In the genomic region with DNA sequence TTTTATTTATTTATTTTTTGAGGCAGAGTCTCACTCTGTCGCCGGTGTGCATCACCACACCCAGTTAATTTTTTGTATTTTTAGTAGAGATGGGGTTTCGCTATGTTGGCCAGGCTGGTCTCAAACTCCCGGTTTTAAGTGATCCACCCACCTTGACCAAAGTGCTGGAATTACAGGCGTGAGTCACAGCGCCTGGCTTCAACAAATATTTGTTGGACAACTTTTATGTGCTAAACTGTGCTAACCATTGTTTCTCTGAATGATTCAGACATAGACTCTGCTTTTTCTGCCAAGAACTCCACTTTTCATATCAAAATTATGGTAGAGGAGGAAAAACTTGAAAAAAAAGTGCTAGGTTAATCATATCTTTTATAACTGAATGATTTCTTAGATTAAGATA, we compare ENCODE assay signal across 1 cellular context.
TF ChIP-seq lines count a peak whose summit lies in the region.

No MANE protein-coding gene starts in this region.

TF ChIP-seq in HepG2, 621 proteins besides CTCF, POLR2A, EP300 and RAD21 (continued from another document and continues in another):
- TF ChIP-seq, protein P1, sequence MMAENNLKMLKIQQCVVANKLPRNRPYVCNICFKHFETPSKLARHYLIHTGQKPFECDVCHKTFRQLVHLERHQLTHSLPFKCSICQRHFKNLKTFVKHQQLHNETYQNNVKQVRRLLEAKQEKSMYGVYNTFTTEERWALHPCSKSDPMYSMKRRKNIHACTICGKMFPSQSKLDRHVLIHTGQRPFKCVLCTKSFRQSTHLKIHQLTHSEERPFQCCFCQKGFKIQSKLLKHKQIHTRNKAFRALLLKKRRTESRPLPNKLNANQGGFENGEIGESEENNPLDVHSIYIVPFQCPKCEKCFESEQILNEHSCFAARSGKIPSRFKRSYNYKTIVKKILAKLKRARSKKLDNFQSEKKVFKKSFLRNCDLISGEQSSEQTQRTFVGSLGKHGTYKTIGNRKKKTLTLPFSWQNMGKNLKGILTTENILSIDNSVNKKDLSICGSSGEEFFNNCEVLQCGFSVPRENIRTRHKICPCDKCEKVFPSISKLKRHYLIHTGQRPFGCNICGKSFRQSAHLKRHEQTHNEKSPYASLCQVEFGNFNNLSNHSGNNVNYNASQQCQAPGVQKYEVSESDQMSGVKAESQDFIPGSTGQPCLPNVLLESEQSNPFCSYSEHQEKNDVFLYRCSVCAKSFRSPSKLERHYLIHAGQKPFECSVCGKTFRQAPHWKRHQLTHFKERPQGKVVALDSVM (CRISPR knock-in tag; IDR thresholded peaks at IDR 0.05), result no peak
- TF ChIP-seq, protein P2, sequence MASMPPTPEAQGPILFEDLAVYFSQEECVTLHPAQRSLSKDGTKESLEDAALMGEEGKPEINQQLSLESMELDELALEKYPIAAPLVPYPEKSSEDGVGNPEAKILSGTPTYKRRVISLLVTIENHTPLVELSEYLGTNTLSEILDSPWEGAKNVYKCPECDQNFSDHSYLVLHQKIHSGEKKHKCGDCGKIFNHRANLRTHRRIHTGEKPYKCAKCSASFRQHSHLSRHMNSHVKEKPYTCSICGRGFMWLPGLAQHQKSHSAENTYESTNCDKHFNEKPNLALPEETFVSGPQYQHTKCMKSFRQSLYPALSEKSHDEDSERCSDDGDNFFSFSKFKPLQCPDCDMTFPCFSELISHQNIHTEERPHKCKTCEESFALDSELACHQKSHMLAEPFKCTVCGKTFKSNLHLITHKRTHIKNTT (CRISPR knock-in tag; IDR thresholded peaks at IDR 0.05), result no peak
- TF ChIP-seq, protein P3, sequence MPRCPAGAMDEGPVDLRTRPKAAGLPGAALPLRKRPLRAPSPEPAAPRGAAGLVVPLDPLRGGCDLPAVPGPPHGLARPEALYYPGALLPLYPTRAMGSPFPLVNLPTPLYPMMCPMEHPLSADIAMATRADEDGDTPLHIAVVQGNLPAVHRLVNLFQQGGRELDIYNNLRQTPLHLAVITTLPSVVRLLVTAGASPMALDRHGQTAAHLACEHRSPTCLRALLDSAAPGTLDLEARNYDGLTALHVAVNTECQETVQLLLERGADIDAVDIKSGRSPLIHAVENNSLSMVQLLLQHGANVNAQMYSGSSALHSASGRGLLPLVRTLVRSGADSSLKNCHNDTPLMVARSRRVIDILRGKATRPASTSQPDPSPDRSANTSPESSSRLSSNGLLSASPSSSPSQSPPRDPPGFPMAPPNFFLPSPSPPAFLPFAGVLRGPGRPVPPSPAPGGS (CRISPR knock-in tag; IDR thresholded peaks at IDR 0.05), result no peak
- TF ChIP-seq NR2C2 (CRISPR knock-in tag; IDR thresholded peaks at IDR 0.05; ENCODE audit: borderline replicate concordance), result no peak
- no peak for TF ChIP-seq PAWR (CRISPR knock-in tag; IDR thresholded peaks at IDR 0.05; ENCODE audit: borderline replicate concordance)
- TF ChIP-seq, protein P4, sequence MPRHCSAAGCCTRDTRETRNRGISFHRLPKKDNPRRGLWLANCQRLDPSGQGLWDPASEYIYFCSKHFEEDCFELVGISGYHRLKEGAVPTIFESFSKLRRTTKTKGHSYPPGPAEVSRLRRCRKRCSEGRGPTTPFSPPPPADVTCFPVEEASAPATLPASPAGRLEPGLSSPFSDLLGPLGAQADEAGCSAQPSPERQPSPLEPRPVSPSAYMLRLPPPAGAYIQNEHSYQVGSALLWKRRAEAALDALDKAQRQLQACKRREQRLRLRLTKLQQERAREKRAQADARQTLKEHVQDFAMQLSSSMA (CRISPR knock-in tag; IDR thresholded peaks at IDR 0.05), result no peak
- no peak for TF ChIP-seq DR1 (CRISPR knock-in tag; IDR thresholded peaks at IDR 0.05)
- peak; percentile 93 for TF ChIP-seq SP5 (CRISPR knock-in tag; IDR thresholded peaks at IDR 0.05; ENCODE audit: borderline replicate concordance, low read depth)
- TF ChIP-seq ELF1 (CRISPR knock-in tag; IDR thresholded peaks at IDR 0.05), result no peak
- no peak for TF ChIP-seq ZNF703 (CRISPR knock-in tag; IDR thresholded peaks at IDR 0.05; ENCODE audit: borderline replicate concordance)
- TF ChIP-seq SNRNP70 (IDR thresholded peaks at IDR 0.05; ENCODE audit: low read depth, low read length), result no peak
- TF ChIP-seq STAT5B (CRISPR knock-in tag; IDR thresholded peaks at IDR 0.05), result no peak
- no peak for TF ChIP-seq IKZF4 (CRISPR knock-in tag; IDR thresholded peaks at IDR 0.05; ENCODE audit: borderline replicate concordance, low read depth, not compliant biosample characterization)
- TF ChIP-seq ZNF672 (CRISPR knock-in tag; IDR thresholded peaks at IDR 0.05), result no peak
- TF ChIP-seq, protein P5, sequence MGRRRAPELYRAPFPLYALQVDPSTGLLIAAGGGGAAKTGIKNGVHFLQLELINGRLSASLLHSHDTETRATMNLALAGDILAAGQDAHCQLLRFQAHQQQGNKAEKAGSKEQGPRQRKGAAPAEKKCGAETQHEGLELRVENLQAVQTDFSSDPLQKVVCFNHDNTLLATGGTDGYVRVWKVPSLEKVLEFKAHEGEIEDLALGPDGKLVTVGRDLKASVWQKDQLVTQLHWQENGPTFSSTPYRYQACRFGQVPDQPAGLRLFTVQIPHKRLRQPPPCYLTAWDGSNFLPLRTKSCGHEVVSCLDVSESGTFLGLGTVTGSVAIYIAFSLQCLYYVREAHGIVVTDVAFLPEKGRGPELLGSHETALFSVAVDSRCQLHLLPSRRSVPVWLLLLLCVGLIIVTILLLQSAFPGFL (CRISPR knock-in tag; IDR thresholded peaks at IDR 0.05), result no peak
- no peak for TF ChIP-seq HOXD1 (CRISPR knock-in tag; IDR thresholded peaks at IDR 0.05)
- TF ChIP-seq ZFYVE20 (CRISPR knock-in tag; IDR thresholded peaks at IDR 0.05; ENCODE audit: borderline replicate concordance, low read depth), result no peak
- TF ChIP-seq, protein P6, sequence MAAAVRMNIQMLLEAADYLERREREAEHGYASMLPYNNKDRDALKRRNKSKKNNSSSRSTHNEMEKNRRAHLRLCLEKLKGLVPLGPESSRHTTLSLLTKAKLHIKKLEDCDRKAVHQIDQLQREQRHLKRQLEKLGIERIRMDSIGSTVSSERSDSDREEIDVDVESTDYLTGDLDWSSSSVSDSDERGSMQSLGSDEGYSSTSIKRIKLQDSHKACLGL (CRISPR knock-in tag; IDR thresholded peaks at IDR 0.05), result no peak
- TF ChIP-seq ZNF598 (CRISPR knock-in tag; IDR thresholded peaks at IDR 0.05; ENCODE audit: borderline replicate concordance), result no peak
- TF ChIP-seq MTA3 (CRISPR knock-in tag; IDR thresholded peaks at IDR 0.05), result no peak
- TF ChIP-seq, protein P7, sequence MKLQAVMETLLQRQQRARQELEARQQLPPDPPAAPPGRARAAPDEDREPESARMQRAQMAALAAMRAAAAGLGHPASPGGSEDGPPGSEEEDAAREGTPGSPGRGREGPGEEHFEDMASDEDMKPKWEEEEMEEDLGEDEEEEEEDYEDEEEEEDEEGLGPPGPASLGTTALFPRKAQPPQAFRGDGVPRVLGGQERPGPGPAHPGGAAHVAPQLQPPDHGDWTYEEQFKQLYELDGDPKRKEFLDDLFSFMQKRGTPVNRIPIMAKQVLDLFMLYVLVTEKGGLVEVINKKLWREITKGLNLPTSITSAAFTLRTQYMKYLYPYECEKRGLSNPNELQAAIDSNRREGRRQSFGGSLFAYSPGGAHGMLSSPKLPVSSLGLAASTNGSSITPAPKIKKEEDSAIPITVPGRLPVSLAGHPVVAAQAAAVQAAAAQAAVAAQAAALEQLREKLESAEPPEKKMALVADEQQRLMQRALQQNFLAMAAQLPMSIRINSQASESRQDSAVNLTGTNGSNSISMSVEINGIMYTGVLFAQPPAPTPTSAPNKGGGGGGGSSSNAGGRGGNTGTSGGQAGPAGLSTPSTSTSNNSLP (IDR thresholded peaks at IDR 0.05; ENCODE audit: low read depth, low read length), result peak; percentile 76
- TF ChIP-seq ZNF253 (CRISPR knock-in tag; IDR thresholded peaks at IDR 0.05; ENCODE audit: borderline replicate concordance), result no peak
- no peak for TF ChIP-seq ZNF34 (CRISPR knock-in tag; IDR thresholded peaks at IDR 0.05; ENCODE audit: borderline replicate concordance)
- TF ChIP-seq, protein P8, sequence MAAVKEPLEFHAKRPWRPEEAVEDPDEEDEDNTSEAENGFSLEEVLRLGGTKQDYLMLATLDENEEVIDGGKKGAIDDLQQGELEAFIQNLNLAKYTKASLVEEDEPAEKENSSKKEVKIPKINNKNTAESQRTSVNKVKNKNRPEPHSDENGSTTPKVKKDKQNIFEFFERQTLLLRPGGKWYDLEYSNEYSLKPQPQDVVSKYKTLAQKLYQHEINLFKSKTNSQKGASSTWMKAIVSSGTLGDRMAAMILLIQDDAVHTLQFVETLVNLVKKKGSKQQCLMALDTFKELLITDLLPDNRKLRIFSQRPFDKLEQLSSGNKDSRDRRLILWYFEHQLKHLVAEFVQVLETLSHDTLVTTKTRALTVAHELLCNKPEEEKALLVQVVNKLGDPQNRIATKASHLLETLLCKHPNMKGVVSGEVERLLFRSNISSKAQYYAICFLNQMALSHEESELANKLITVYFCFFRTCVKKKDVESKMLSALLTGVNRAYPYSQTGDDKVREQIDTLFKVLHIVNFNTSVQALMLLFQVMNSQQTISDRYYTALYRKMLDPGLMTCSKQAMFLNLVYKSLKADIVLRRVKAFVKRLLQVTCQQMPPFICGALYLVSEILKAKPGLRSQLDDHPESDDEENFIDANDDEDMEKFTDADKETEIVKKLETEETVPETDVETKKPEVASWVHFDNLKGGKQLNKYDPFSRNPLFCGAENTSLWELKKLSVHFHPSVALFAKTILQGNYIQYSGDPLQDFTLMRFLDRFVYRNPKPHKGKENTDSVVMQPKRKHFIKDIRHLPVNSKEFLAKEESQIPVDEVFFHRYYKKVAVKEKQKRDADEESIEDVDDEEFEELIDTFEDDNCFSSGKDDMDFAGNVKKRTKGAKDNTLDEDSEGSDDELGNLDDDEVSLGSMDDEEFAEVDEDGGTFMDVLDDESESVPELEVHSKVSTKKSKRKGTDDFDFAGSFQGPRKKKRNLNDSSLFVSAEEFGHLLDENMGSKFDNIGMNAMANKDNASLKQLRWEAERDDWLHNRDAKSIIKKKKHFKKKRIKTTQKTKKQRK (IDR thresholded peaks at IDR 0.05; ENCODE audit: low read length), result no peak
- TF ChIP-seq, protein P9, sequence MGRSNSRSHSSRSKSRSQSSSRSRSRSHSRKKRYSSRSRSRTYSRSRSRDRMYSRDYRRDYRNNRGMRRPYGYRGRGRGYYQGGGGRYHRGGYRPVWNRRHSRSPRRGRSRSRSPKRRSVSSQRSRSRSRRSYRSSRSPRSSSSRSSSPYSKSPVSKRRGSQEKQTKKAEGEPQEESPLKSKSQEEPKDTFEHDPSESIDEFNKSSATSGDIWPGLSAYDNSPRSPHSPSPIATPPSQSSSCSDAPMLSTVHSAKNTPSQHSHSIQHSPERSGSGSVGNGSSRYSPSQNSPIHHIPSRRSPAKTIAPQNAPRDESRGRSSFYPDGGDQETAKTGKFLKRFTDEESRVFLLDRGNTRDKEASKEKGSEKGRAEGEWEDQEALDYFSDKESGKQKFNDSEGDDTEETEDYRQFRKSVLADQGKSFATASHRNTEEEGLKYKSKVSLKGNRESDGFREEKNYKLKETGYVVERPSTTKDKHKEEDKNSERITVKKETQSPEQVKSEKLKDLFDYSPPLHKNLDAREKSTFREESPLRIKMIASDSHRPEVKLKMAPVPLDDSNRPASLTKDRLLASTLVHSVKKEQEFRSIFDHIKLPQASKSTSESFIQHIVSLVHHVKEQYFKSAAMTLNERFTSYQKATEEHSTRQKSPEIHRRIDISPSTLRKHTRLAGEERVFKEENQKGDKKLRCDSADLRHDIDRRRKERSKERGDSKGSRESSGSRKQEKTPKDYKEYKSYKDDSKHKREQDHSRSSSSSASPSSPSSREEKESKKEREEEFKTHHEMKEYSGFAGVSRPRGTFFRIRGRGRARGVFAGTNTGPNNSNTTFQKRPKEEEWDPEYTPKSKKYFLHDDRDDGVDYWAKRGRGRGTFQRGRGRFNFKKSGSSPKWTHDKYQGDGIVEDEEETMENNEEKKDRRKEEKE (IDR thresholded peaks at IDR 0.05), result no peak
- TF ChIP-seq NFIC (IDR thresholded peaks at IDR 0.05; ENCODE audit: low read length), result peak; percentile 60
- no peak for TF ChIP-seq ZNF768 (CRISPR knock-in tag; IDR thresholded peaks at IDR 0.05)
- TF ChIP-seq SRY (CRISPR knock-in tag; IDR thresholded peaks at IDR 0.05), result no peak
- no peak for TF ChIP-seq HNRNPH1 (optimal IDR thresholded peaks at IDR 0.05; ENCODE audit: low read depth, low read length)
- TF ChIP-seq NAIF1 (CRISPR knock-in tag; IDR thresholded peaks at IDR 0.05; ENCODE audit: borderline replicate concordance), result no peak; the same call in 1 of the 2 replicates
- no peak for TF ChIP-seq SUZ12 (IDR thresholded peaks at IDR 0.05; ENCODE audit: low read depth, low read length)
- TF ChIP-seq ZNF547 (CRISPR knock-in tag; IDR thresholded peaks at IDR 0.05), result no peak
- TF ChIP-seq, protein P10, sequence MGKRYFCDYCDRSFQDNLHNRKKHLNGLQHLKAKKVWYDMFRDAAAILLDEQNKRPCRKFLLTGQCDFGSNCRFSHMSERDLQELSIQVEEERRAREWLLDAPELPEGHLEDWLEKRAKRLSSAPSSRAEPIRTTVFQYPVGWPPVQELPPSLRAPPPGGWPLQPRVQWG (CRISPR knock-in tag; IDR thresholded peaks at IDR 0.05; ENCODE audit: borderline replicate concordance, low read depth), result no peak
- TF ChIP-seq PITX1 (CRISPR knock-in tag; IDR thresholded peaks at IDR 0.05), result no peak
- no peak for TF ChIP-seq NFE2L2 (IDR thresholded peaks at IDR 0.05; ENCODE audit: low read length)
- TF ChIP-seq GTF3A (CRISPR knock-in tag; conservative IDR thresholded peaks at IDR 0.05), result no peak
- no peak for TF ChIP-seq MYNN (CRISPR knock-in tag; IDR thresholded peaks at IDR 0.05; ENCODE audit: low read depth)
- TF ChIP-seq, protein P11, sequence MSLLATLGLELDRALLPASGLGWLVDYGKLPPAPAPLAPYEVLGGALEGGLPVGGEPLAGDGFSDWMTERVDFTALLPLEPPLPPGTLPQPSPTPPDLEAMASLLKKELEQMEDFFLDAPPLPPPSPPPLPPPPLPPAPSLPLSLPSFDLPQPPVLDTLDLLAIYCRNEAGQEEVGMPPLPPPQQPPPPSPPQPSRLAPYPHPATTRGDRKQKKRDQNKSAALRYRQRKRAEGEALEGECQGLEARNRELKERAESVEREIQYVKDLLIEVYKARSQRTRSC (CRISPR knock-in tag; IDR thresholded peaks at IDR 0.05; ENCODE audit: low read depth), result no peak
- no peak for TF ChIP-seq ZNF629 (CRISPR knock-in tag; conservative IDR thresholded peaks at IDR 0.05)
- no peak for TF ChIP-seq TSC22D2 (CRISPR knock-in tag; IDR thresholded peaks at IDR 0.05; ENCODE audit: borderline replicate concordance)
